8 cellular contexts compared by ENCODE assay signal in genomic region chr15:68055224-68055705, GRCh38. TPM values are rescaled to one million over a fixed set of nuclear protein-coding genes. Genes with fewer than 3 reads are reported as not detected.
DNase-seq lines count a peak whose midpoint lies in the region; ATAC-seq and TF ChIP-seq lines count a peak whose summit lies in the region.

No MANE protein-coding gene starts in this region.

- H3K79me2 ChIP-seq in HCT116 (ENCODE audit: insufficient read depth, low read length): peaks cover 60% of the 10 kb centered on the region

- RAD21 ChIA-PET in HCT116 (lab: Charles Lee; ENCODE audit: low non-redundant PET in 1 of 2, low total read pairs in 2 of 2, uncharacterized antibody in 2 of 2, unreplicated experiment in 2 of 2): no interaction called here

- CTCF ChIA-PET in HCT116 (lab: Charles Lee): no interaction called here
- CTCF ChIA-PET in activated CD8-positive, alpha-beta T cell treated with anti-CD3 and anti-CD28 coated beads for 36 hours (lab: Charles Lee): interaction anchor here (1.1 to 1.6 kb wide), 2 partner anchors 58 to 218 kb away, joined by 3 to 7 read pairs; no protein-coding TSS in a partner anchor

- peak overlapping the region; percentile 79 for H3K9ac ChIP-seq in HCT116 (ENCODE audit: low read length)
- peak overlapping the region; percentile 96 for H3K9ac ChIP-seq in endocrine pancreas (ENCODE audit: control insufficient read depth, insufficient read depth, low read length)
- peak overlapping the region; percentile 83 to 90 for H3K9ac ChIP-seq in mucosa of rectum (ENCODE audit: low read depth in 1 of 2, low read length in 2 of 2)

- ATAC-seq in HCT116: no peak
- ATAC-seq in activated CD8-positive, alpha-beta T cell treated with anti-CD3 and anti-CD28 coated beads for 36 hours: peak; percentile 61
- ATAC-seq in HG03045 (IDR thresholded peaks at IDR 0.05; ENCODE audit: unreplicated experiment): no peak

- H3K9me3 ChIP-seq in HCT116 (ENCODE audit: control insufficient read depth in 1 of 2, insufficient read depth in 1 of 2, low read depth in 1 of 2, low read length in 2 of 2) (no peaks in the 10 kb centered on the region), endocrine pancreas (ENCODE audit: control insufficient read depth, low read length) (no peaks in the 10 kb centered on the region), mucosa of rectum (ENCODE audit: control insufficient read depth in 2 of 2, low read length in 2 of 2) (no peaks in the 10 kb centered on the region)

- H3K36me3 ChIP-seq in HCT116 (ENCODE audit: control insufficient read depth in 1 of 2, insufficient read depth in 2 of 2, low read length in 2 of 2): no peaks in the 10 kb centered on the region
- H3K36me3 ChIP-seq in endocrine pancreas (ENCODE audit: control insufficient read depth, insufficient read depth, low read length): no peaks in the 10 kb centered on the region
- no peaks in the 10 kb centered on the region for H3K36me3 ChIP-seq in mucosa of rectum (ENCODE audit: control insufficient read depth in 2 of 2, insufficient read depth in 2 of 2, low read length in 2 of 2)

- BruUV-seq in HCT116 (replicated peaks; lab: Mats Ljungman, UMichigan): TSS peak; percentile 47

- peaks cover 45% of the 10 kb centered on the region for H3K4me1 Mint-ChIP-seq in activated CD8-positive, alpha-beta T cell treated with anti-CD3 and anti-CD28 coated beads for 36 hours (ENCODE audit: low read depth)

- no peak for TF ChIP-seq CTCF in HCT116 (IDR thresholded peaks at IDR 0.05 in 2 of 3, conservative IDR thresholded peaks at IDR 0.05 in 1 of 3; ENCODE audit: borderline replicate concordance in 1 of 3, insufficient read depth in 1 of 3, low read depth in 2 of 3, low read length in 2 of 3)
- no peak for TF ChIP-seq CTCF in activated CD8-positive, alpha-beta T cell treated with anti-CD3 and anti-CD28 coated beads for 36 hours (IDR thresholded peaks at IDR 0.05)

- H3K4me3 Mint-ChIP-seq in activated CD8-positive, alpha-beta T cell treated with anti-CD3 and anti-CD28 coated beads for 36 hours: peak overlapping the region; percentile 84

- peaks cover 2% of the 10 kb centered on the region for H3K36me3 Mint-ChIP-seq in activated CD8-positive, alpha-beta T cell treated with anti-CD3 and anti-CD28 coated beads for 36 hours (ENCODE audit: low read depth)

- peak overlapping the region; percentile 85 for H3K4me2 ChIP-seq in HCT116 (ENCODE audit: low read length)

- H2AFZ ChIP-seq in HCT116 (ENCODE audit: low read depth, low read length, poor library complexity, severe bottlenecking): no peak overlapping the region

- H3K4me3 ChIP-seq in HCT116 (replicated peaks in 1 of 2; ENCODE audit: low read depth in 1 of 2, low read length in 2 of 2) (peak overlapping the region; percentile 81 to 83), endocrine pancreas (ENCODE audit: control insufficient read depth, insufficient read depth, low read length) (peak overlapping the region; percentile 96), mucosa of rectum (ENCODE audit: low read length in 2 of 2) (peak overlapping the region; percentile 89 to 94)

- H3K27ac Mint-ChIP-seq in activated CD8-positive, alpha-beta T cell treated with anti-CD3 and anti-CD28 coated beads for 36 hours: peak overlapping the region; percentile 90

- H3K27me3 Mint-ChIP-seq in activated CD8-positive, alpha-beta T cell treated with anti-CD3 and anti-CD28 coated beads for 36 hours: peaks cover 7% of the 10 kb centered on the region

- no peaks in the 10 kb centered on the region for H3K9me3 Mint-ChIP-seq in activated CD8-positive, alpha-beta T cell treated with anti-CD3 and anti-CD28 coated beads for 36 hours

- H3K27ac ChIP-seq in HCT116 (ENCODE audit: low read depth, low read length): peak overlapping the region; percentile 78
- H3K27ac ChIP-seq in mucosa of rectum (ENCODE audit: low read depth in 2 of 2, low read length in 2 of 2): peak overlapping the region; percentile 83 to 87

- DNase-seq in GM04504 (ENCODE audit: low read depth) (peak; percentile 19), HCT116 (ENCODE audit: low read depth, low spot score) (no peak), NCI-H2227 (lab: John Stamatoyannopoulos, UW; ENCODE audit: unreplicated experiment) (peak; percentile 45)
- peak; percentile 93 for DNase-seq in activated CD8-positive, alpha-beta T cell treated with anti-CD3 and anti-CD28 coated beads for 36 hours
- DNase-seq in stimulated activated CD8-positive, alpha-beta memory T cell treated with anti-CD3 and anti-CD28 coated beads, Interleukin-4, amount 100 ng/mL, for 48 hours: peak; percentile 77

- POLR2A ChIA-PET in HCT116 (lab: Charles Lee): no interaction called here
- POLR2A ChIA-PET in activated CD8-positive, alpha-beta T cell treated with anti-CD3 and anti-CD28 coated beads for 36 hours (lab: Charles Lee): interaction anchor here (0.6 to 2.5 kb wide), 9 partner anchors 9 to 223 kb away, joined by 3 to 12 read pairs (median 5); partner anchors contain the start of genes CLN6 and FEM1B

- TF ChIP-seq RAD21 in HCT116 (IDR thresholded peaks at IDR 0.05; ENCODE audit: low read depth): no peak

- no peaks in the 10 kb centered on the region for H3K9me2 ChIP-seq in HCT116 (ENCODE audit: insufficient read depth)

- TF ChIP-seq POLR2A in HCT116 (IDR thresholded peaks at IDR 0.05; ENCODE audit: borderline replicate concordance, extremely low read depth, insufficient read depth, insufficient read length): no peak

- H3K4me1 ChIP-seq in HCT116 (ENCODE audit: control insufficient read depth in 1 of 2, insufficient read depth in 2 of 2, low read length in 2 of 2): peaks cover 9 to 15% of the 10 kb centered on the region in 2 experiments
- H3K4me1 ChIP-seq in endocrine pancreas (ENCODE audit: control insufficient read depth, insufficient read depth, low read length): peaks cover 31% of the 10 kb centered on the region
- peaks cover 6% of the 10 kb centered on the region in 2 donors for H3K4me1 ChIP-seq in mucosa of rectum (ENCODE audit: control insufficient read depth in 2 of 2, insufficient read depth in 2 of 2, low read length in 2 of 2)

- intact Hi-C loops in HCT116 (cut with micrococcal nuclease): no loop called here
- intact Hi-C loops in activated CD8-positive, alpha-beta T cell treated with anti-CD3 and anti-CD28 coated beads for 36 hours (cut with micrococcal nuclease): no loop called here

- H3K27me3 ChIP-seq in HCT116 (ENCODE audit: insufficient read depth, low read length) (no peaks in the 10 kb centered on the region), endocrine pancreas (ENCODE audit: control insufficient read depth, insufficient read depth, low read length) (no peaks in the 10 kb centered on the region), mucosa of rectum (ENCODE audit: control insufficient read depth in 2 of 2, insufficient read depth in 2 of 2, low read length in 2 of 2) (no peaks in the 10 kb centered on the region)

- peaks cover 7% of the 10 kb centered on the region; the same call in 1 of the 2 replicates for H4K20me1 ChIP-seq in HCT116 (ENCODE audit: insufficient read depth)

TF ChIP-seq in HCT116, 20 proteins besides CTCF, POLR2A, EP300 and RAD21:
- TF ChIP-seq YY1 (IDR thresholded peaks at IDR 0.05; ENCODE audit: extremely low read depth, insufficient replicate concordance, low read depth, low read length) (no peak), CEBPB (IDR thresholded peaks at IDR 0.05; ENCODE audit: low read depth) (no peak), TCF7L2 (IDR thresholded peaks at IDR 0.05; ENCODE audit: borderline replicate concordance, extremely low read depth, insufficient read depth, insufficient read length) (no peak), SP1 (IDR thresholded peaks at IDR 0.05; ENCODE audit: low read depth) (no peak), FOSL1 (IDR thresholded peaks at IDR 0.05; ENCODE audit: low read depth) (no peak), SRF (IDR thresholded peaks at IDR 0.05; ENCODE audit: low read depth) (no peak), ZBTB33 (IDR thresholded peaks at IDR 0.05; ENCODE audit: extremely low read depth, insufficient replicate concordance, low read length) (no peak)

RNA-seq across cellular contexts. Expression of gene PIAS1, which starts 1.1 kb away (rescaled TPM):
- 25.9 TPM for total RNA-seq in HCT116 (2021; ENCODE audit: unreplicated experiment)
- 15.3 and 16.5 TPM in 2 replicates for polyA plus RNA-seq in HCT116 (2012)
- 10 to 100 TPM; 26.0 to 29.8 TPM for total RNA-seq in activated CD8-positive, alpha-beta T cell treated with anti-CD3 and anti-CD28 coated beads for 36 hours
